ENCODE assay signal across 21 cellular contexts in genomic region chr22:27723150-27723549, GRCh38.
A peak's percentile ranks its signal among the peaks of the same experiment; 100 is the strongest.
DNase-seq lines count a peak whose midpoint lies in the region; ATAC-seq, FAIRE-seq and TF ChIP-seq lines count a peak whose summit lies in the region.
"Had no signal": no experiment of that assay in that cellular context is flagged by ENCODE, and none has a peak within 500 bp of the region (broad histone marks: within the 10 kb centered on the region; RNA-seq: fewer than 3 reads in every experiment).

No MANE protein-coding gene starts in this region.

- H3K79me2 ChIP-seq in GM23248 (ENCODE audit: insufficient read depth) (no peaks in the 10 kb centered on the region), astrocyte (ENCODE audit: insufficient read depth, low read length) (no peaks in the 10 kb centered on the region)

- H3K27ac Mint-ChIP-seq in astrocyte (ENCODE audit: unreplicated experiment): no peak overlapping the region
- H3K27ac Mint-ChIP-seq: activated CD4-positive, alpha-beta T cell treated with anti-CD3 and anti-CD28 coated beads, Interleukin-2, amount 10 ng/mL, durations not matched to agents 7 days and 5 days; B cell had no signal

- peaks cover 21% of the 10 kb centered on the region for H3K4me1 Mint-ChIP-seq in astrocyte (ENCODE audit: low read depth, unreplicated experiment)
- H3K4me1 Mint-ChIP-seq: activated CD4-positive, alpha-beta T cell treated with anti-CD3 and anti-CD28 coated beads, Interleukin-2, amount 10 ng/mL, durations not matched to agents 7 days and 5 days had no signal

- H3K9me3 Mint-ChIP-seq in astrocyte (ENCODE audit: unreplicated experiment): peaks cover 5% of the 10 kb centered on the region

- H3K27me3 ChIP-seq in GM23248 (replicated peaks; ENCODE audit: insufficient read depth) (no peaks in the 10 kb centered on the region), astrocyte (ENCODE audit: insufficient read depth, low read length) (no peaks in the 10 kb centered on the region), foreskin keratinocyte (no peaks in the 10 kb centered on the region)
- H3K27me3 ChIP-seq: gastroesophageal sphincter, Peyer's patch, sigmoid colon had no signal

- H3K27ac ChIP-seq in GM23248 (no peak overlapping the region), astrocyte (ENCODE audit: low read depth, low read length) (no peak overlapping the region), foreskin keratinocyte (no peak overlapping the region)
- H3K27ac ChIP-seq: gastroesophageal sphincter, Peyer's patch, sigmoid colon had no signal

- no peak overlapping the region for H2AFZ ChIP-seq in GM23248
- H2AFZ ChIP-seq in astrocyte (ENCODE audit: low read depth, low read length): no peak overlapping the region

- no peaks in the 10 kb centered on the region for H3K36me3 ChIP-seq in GM23248 (ENCODE audit: low read depth)
- H3K36me3 ChIP-seq in astrocyte (ENCODE audit: insufficient read depth, low read length): no peaks in the 10 kb centered on the region
- H3K36me3 ChIP-seq: gastroesophageal sphincter, Peyer's patch, sigmoid colon had no signal

- peak; percentile 9 for TF ChIP-seq CTCF in AG09319 (IDR thresholded peaks at IDR 0.05; ENCODE audit: low read depth, low read length)
- TF ChIP-seq CTCF in astrocyte (IDR thresholded peaks at IDR 0.05; ENCODE audit: insufficient read depth, low read depth, low read length): no peak
- peak; percentile 58 for TF ChIP-seq CTCF in foreskin keratinocyte (conservative IDR thresholded peaks at IDR 0.05)

- in situ Hi-C loops in GM23248 (cut with MboI): no loop called here

- peaks cover 41% of the 10 kb centered on the region for H3K4me1 ChIP-seq in GM23248 (ENCODE audit: insufficient read depth)
- peaks cover 19% of the 10 kb centered on the region for H3K4me1 ChIP-seq in astrocyte (ENCODE audit: insufficient read depth, low read length)
- peaks cover 40% of the 10 kb centered on the region for H3K4me1 ChIP-seq in foreskin keratinocyte

- ATAC-seq in foreskin keratinocyte (no peak), HG02973 (IDR thresholded peaks at IDR 0.05; ENCODE audit: unreplicated experiment) (no peak), GM18511 (IDR thresholded peaks at IDR 0.05; ENCODE audit: unreplicated experiment) (no peak)
- ATAC-seq: gastroesophageal sphincter, left lobe of liver had no signal

- no peaks in the 10 kb centered on the region for H4K20me1 ChIP-seq in GM23248 (ENCODE audit: insufficient read depth)
- no peaks in the 10 kb centered on the region for H4K20me1 ChIP-seq in astrocyte (ENCODE audit: insufficient read depth, low read length)

- no peaks in the 10 kb centered on the region for H3K9me2 ChIP-seq in GM23248 (ENCODE audit: insufficient read depth)

- H3F3A ChIP-seq in GM23248 (ENCODE audit: insufficient read depth): 0 out of 2 replicates have a peak, but pooled peaks cover 16% of the 10 kb centered on the region

- no peaks in the 10 kb centered on the region for H3K27me3 Mint-ChIP-seq in astrocyte (ENCODE audit: low read depth, unreplicated experiment)

- H3K4me3 ChIP-seq in GM23248: no peak overlapping the region
- no peak overlapping the region for H3K4me3 ChIP-seq in astrocyte (ENCODE audit: insufficient read depth, low read depth, low read length)
- H3K4me3 ChIP-seq: gastroesophageal sphincter, Peyer's patch, sigmoid colon had no signal

- 14 to 25% methylated on average over 1 of the region's 1 CpG for WGBS in GM23248 (ENCODE audit: low coverage in 1 of 2, low lambda C conversion rate in 2 of 2, missing lambda C conversion rate in 2 of 2), 2 experiments

- no peaks in the 10 kb centered on the region for H3K9me3 ChIP-seq in GM23248 (ENCODE audit: low read depth)
- no peaks in the 10 kb centered on the region for H3K9me3 ChIP-seq in astrocyte (ENCODE audit: insufficient read depth, low read depth, low read length)
- H3K9me3 ChIP-seq: gastroesophageal sphincter, Peyer's patch, sigmoid colon had no signal

- DNase-seq in AG09319 (ENCODE audit: extremely low read depth, low read depth) (no peak), GM23248 (peak; percentile 24), astrocyte (ENCODE audit: low read depth) (no peak), foreskin keratinocyte (no peak)
- DNase-seq in stimulated activated CD4-positive, alpha-beta T cell treated with anti-CD3 and anti-CD28 coated beads, Interleukin-4, amount 100 ng/mL, for 4 hours: no peak
- DNase-seq: activated CD4-positive, alpha-beta T cell treated with anti-CD3 and anti-CD28 coated beads, Interleukin-2, amount 10 ng/mL, durations not matched to agents 7 days and 5 days; activated CD8-positive, alpha-beta memory T cell treated with anti-CD3 and anti-CD28 coated beads, Interleukin-2, amount 50 U/mL, for 48 hours; activated gamma-delta T cell; Kasumi-1; NCI-H1105 treated with DMSO at 0.1 percent for 48 hours; NCI-H524 treated with DMSO at 0.1 percent for 48 hours; Peyer's patch; sigmoid colon; stimulated activated CD4-positive, alpha-beta T cell treated with anti-CD3 and anti-CD28 coated beads, Interleukin-2, amount 100 ng/mL, for 24 hours had no signal

- no peak overlapping the region for H3K9ac ChIP-seq in GM23248
- H3K9ac ChIP-seq in astrocyte (ENCODE audit: low read length): no peak overlapping the region

- H3K4me3 Mint-ChIP-seq in astrocyte (ENCODE audit: unreplicated experiment): no peak overlapping the region
- H3K4me3 Mint-ChIP-seq: activated CD4-positive, alpha-beta T cell treated with anti-CD3 and anti-CD28 coated beads, Interleukin-2, amount 10 ng/mL, durations not matched to agents 7 days and 5 days; B cell had no signal

- FAIRE-seq in astrocyte (lab: Jason Lieb, UNC): peak; percentile 32
- FAIRE-seq: GM12892, TTC549 had no signal

- H3K4me2 ChIP-seq in GM23248 (ENCODE audit: unreplicated experiment) (no peak overlapping the region), astrocyte (ENCODE audit: low read length) (no peak overlapping the region)

- H3K36me3 Mint-ChIP-seq in astrocyte (ENCODE audit: low read depth, unreplicated experiment): peaks cover 1% of the 10 kb centered on the region
